ENCODE assay signal across 1 cellular context in the genomic region with DNA sequence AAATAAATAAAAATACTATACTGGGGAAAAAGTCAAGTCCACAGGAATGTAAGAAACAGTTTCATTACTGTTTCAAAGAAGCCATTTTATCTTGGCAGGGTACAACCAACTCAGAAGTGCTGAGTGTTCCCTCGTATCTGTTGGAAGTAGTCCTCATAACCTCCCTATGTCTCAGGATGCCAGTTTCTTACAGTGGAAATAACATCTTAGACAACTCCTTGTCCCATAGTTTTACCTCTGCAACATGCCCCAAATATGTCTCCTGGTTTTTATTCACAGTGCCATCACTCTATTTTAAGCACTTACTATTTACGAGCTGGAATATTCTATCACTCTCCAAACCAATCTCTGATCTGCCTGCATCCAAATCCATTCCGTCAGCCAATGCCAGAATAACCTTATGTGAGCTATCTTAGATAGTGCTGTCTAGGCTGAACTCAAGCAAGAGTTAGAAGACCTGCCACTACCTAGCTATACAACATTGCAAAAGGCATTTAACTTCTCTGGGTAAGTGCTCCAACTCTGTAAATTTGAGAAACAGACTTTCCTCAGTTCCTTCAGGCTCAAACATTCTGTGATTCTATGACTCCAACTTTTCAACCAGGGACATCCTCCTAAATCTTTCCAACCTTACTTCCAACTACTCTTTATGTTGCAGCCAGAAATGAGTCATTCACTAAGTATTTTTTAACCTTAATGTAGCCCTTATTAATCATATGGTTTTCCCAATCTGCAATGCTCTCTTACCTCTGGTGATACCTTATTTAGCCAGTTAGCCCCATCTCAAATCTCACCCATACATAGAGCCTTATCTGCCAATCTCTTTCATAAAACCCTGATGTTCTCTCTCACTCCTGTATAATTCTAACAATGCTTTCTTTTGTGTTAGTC.
TF ChIP-seq lines count a peak whose summit lies in the region.

No MANE protein-coding gene starts in this region.

TF ChIP-seq in HCT116, 20 proteins besides CTCF, POLR2A, EP300 and RAD21:
- TF ChIP-seq POLR2AphosphoS5 (IDR thresholded peaks at IDR 0.05; ENCODE audit: low read depth, low read length) (no peak), SP1 (IDR thresholded peaks at IDR 0.05; ENCODE audit: low read depth) (0 out of 2 replicates have a peak, but pooled peaks have one; percentile 11)
